12 cellular contexts compared by ENCODE assay signal in the genomic region with DNA sequence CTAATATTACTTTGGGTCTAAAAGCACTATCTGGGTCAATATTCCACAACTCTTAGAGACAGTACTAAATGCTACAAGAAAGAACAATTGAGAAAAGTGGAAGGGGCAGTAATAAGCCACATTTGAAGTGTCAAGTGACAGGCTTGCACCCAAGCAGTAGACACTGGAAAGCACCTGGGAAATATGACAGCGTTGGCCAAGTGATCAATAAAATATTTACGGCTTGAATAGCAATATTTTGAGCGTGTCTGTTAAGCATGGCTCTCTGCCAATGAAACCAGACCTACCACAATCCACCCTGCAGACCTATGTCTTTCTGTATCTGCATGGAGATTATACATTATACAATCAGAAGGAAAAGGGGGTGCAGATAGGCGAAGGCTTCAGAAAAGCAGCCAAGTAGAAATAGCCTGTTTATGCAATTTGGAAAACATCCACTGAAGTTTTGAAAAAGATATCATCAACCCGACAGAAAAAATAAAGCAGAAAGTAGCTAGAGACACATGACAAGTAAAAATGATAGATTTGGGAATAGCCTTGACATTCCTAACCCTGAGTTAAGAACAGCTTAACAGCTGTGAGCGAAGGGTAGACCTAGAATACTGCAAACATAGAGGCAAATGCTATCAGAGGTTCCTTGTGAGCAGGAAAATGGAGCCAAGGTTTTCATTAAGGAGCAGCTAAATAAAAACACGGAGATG.
DNase-seq lines count a peak whose midpoint lies in the region; ATAC-seq and TF ChIP-seq lines count a peak whose summit lies in the region.
"Had no signal": no experiment of that assay in that cellular context is flagged by ENCODE, and none has a peak within 500 bp of the region (broad histone marks: within the 10 kb centered on the region; RNA-seq: fewer than 3 reads in every experiment).

No MANE protein-coding gene starts in this region.

- peaks cover 81% of the 10 kb centered on the region for H3K4me1 Mint-ChIP-seq in activated T-cell treated with anti-CD3 and anti-CD28 coated beads, Interleukin-2, amount 50 U/mL, for 24 hours (ENCODE audit: low read depth)
- peaks cover 43% of the 10 kb centered on the region for H3K4me1 Mint-ChIP-seq in activated CD8-positive, alpha-beta T cell treated with anti-CD3 and anti-CD28 coated beads for 36 hours (ENCODE audit: low read depth)

- POLR2A ChIA-PET in activated CD8-positive, alpha-beta T cell treated with anti-CD3 and anti-CD28 coated beads for 36 hours (lab: Charles Lee), result interaction anchor here (0.5 to 37.3 kb wide), 14 partner anchors 3 to 209 kb away, joined by 3 to 1082 read pairs (median 56); no protein-coding TSS in a partner anchor

- H3K27me3 ChIP-seq in left lung (no peaks in the 10 kb centered on the region), suprapubic skin (no peaks in the 10 kb centered on the region), adrenal gland (no peaks in the 10 kb centered on the region)

- no peaks in the 10 kb centered on the region for H3K27me3 Mint-ChIP-seq in activated T-cell treated with anti-CD3 and anti-CD28 coated beads, Interleukin-2, amount 50 U/mL, for 24 hours
- H3K27me3 Mint-ChIP-seq in activated CD8-positive, alpha-beta T cell treated with anti-CD3 and anti-CD28 coated beads for 36 hours, result no peaks in the 10 kb centered on the region

- no peak for ATAC-seq in activated CD8-positive, alpha-beta T cell treated with anti-CD3 and anti-CD28 coated beads for 36 hours
- no peak for ATAC-seq in left lung

- H3K36me3 Mint-ChIP-seq in activated T-cell treated with anti-CD3 and anti-CD28 coated beads, Interleukin-2, amount 50 U/mL, for 24 hours (ENCODE audit: low read depth), result peaks cover 100% of the 10 kb centered on the region
- H3K36me3 Mint-ChIP-seq in activated CD8-positive, alpha-beta T cell treated with anti-CD3 and anti-CD28 coated beads for 36 hours (ENCODE audit: low read depth), result peaks cover 100% of the 10 kb centered on the region

- no peak for TF ChIP-seq EP300 in suprapubic skin (IDR thresholded peaks at IDR 0.05)

- H3K27ac ChIP-seq in left lung (peak overlapping the region; percentile 95 to 96), suprapubic skin (peak overlapping the region; percentile 6), adrenal gland (peak overlapping the region in 2 of 5 donors; percentile 17 to 40)
- H3K27ac ChIP-seq: HL-60 had no signal

- intact Hi-C loops in activated CD8-positive, alpha-beta T cell treated with anti-CD3 and anti-CD28 coated beads for 36 hours (cut with micrococcal nuclease), result no loop called here
- intact Hi-C loops in left lung (cut with DNase I), result no loop called here
- intact Hi-C loops in adrenal gland (cut with DNase I), result no loop called here

- peak overlapping the region; percentile 97 for H3K27ac Mint-ChIP-seq in activated T-cell treated with anti-CD3 and anti-CD28 coated beads, Interleukin-2, amount 50 U/mL, for 24 hours
- H3K27ac Mint-ChIP-seq in activated CD8-positive, alpha-beta T cell treated with anti-CD3 and anti-CD28 coated beads for 36 hours, result peak overlapping the region; percentile 96

- H3K4me3 ChIP-seq in left lung (peak overlapping the region in 1 of 2 donors; percentile 65), suprapubic skin (peak overlapping the region; percentile 83), adrenal gland (peak overlapping the region in 1 of 4 donors; percentile 6)

- TF ChIP-seq POLR2A in suprapubic skin (IDR thresholded peaks at IDR 0.05) (no peak), adrenal gland (IDR thresholded peaks at IDR 0.05) (no peak)

- 26% methylated on average over 7 of the region's 7 CpGs for WGBS in suprapubic skin
- WGBS in adrenal gland, 4 donors, result 19 to 30% (median 28%) methylated on average over 7 of the region's 7 CpGs

- H3K36me3 ChIP-seq in left lung (peaks cover 0 to 18% of the 10 kb centered on the region in 2 donors), suprapubic skin (no peaks in the 10 kb centered on the region), adrenal gland (replicated peaks in 1 of 2) (no peaks in the 10 kb centered on the region)

- peak overlapping the region; percentile 96 for H3K4me3 Mint-ChIP-seq in activated T-cell treated with anti-CD3 and anti-CD28 coated beads, Interleukin-2, amount 50 U/mL, for 24 hours
- H3K4me3 Mint-ChIP-seq in activated CD8-positive, alpha-beta T cell treated with anti-CD3 and anti-CD28 coated beads for 36 hours, result peak overlapping the region; percentile 95
- H3K4me3 Mint-ChIP-seq: neural crest cell had no signal

- H3K9me3 ChIP-seq in left lung (no peaks in the 10 kb centered on the region), suprapubic skin (no peaks in the 10 kb centered on the region), adrenal gland (replicated peaks in 1 of 3) (no peaks in the 10 kb centered on the region)

- CTCF ChIA-PET in activated CD8-positive, alpha-beta T cell treated with anti-CD3 and anti-CD28 coated beads for 36 hours (lab: Charles Lee), result interaction anchor here (1.1 to 26.3 kb wide), 3 partner anchors 112 to 358 kb away, joined by 5 to 400 read pairs (median 26); no protein-coding TSS in a partner anchor

- H3K4me1 ChIP-seq in left lung, result peaks cover 4 to 74% of the 10 kb centered on the region in 2 donors
- peaks cover 49% of the 10 kb centered on the region for H3K4me1 ChIP-seq in suprapubic skin
- peaks cover 15 to 21% of the 10 kb centered on the region in 2 donors for H3K4me1 ChIP-seq in adrenal gland (replicated peaks in 1 of 2)

- TF ChIP-seq CTCF in activated CD8-positive, alpha-beta T cell treated with anti-CD3 and anti-CD28 coated beads for 36 hours (IDR thresholded peaks at IDR 0.05), result no peak
- TF ChIP-seq CTCF in left lung (IDR thresholded peaks at IDR 0.05), result no peak
- TF ChIP-seq CTCF in suprapubic skin (IDR thresholded peaks at IDR 0.05), result no peak
- no peak for TF ChIP-seq CTCF in adrenal gland (IDR thresholded peaks at IDR 0.05)

- DNase-seq in activated T-cell treated with anti-CD3 and anti-CD28 coated beads, Interleukin-2, amount 50 U/mL, for 24 hours, result no peak
- no peak for DNase-seq in activated T-cell treated with anti-CD3 and anti-CD28 coated beads, Interleukin-2, amount 50 U/mL, for 1 hour
- no peak for DNase-seq in activated CD8-positive, alpha-beta T cell treated with anti-CD3 and anti-CD28 coated beads for 36 hours
- DNase-seq in left lung (no peak), suprapubic skin (ENCODE audit: low spot score in 2 of 2) (no peak), adrenal gland (no peak), mucosa of gallbladder (ENCODE audit: low spot score) (no peak), iPS-NIHi7 (ENCODE audit: extremely low spot score) (no peak)
- DNase-seq: foreskin fibroblast, NCI-H1694 had no signal

- no peaks in the 10 kb centered on the region for H3K9me3 Mint-ChIP-seq in activated T-cell treated with anti-CD3 and anti-CD28 coated beads, Interleukin-2, amount 50 U/mL, for 24 hours
- no peaks in the 10 kb centered on the region for H3K9me3 Mint-ChIP-seq in activated CD8-positive, alpha-beta T cell treated with anti-CD3 and anti-CD28 coated beads for 36 hours
- H3K9me3 Mint-ChIP-seq: neural crest cell had no signal
